Comparison of ENCODE assay signal across 20 cellular contexts in the genomic region with DNA sequence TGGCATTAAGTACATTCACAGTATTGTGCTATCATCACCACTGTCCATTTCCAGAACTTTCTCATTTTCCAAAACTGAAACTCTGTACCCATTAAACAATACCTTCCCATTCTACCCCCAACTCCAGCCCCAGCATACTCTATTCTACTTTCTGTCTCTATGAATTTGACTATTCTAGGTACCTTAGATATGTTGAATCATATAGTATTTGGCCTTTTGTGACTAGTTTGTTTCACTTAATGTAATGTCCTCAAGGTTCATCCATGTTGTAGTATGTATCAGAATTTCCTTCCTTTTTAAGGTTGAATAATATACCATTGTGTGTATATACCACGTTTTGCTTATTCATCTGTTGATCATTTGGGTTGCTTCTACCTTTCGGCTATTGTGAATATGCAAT. TPM values are rescaled to one million over a fixed set of nuclear protein-coding genes. Genes with fewer than 3 reads are reported as not detected.
DNase-seq lines count a peak whose midpoint lies in the region; ATAC-seq, FAIRE-seq and TF ChIP-seq lines count a peak whose summit lies in the region.
"Had no signal": no experiment of that assay in that cellular context is flagged by ENCODE, and none has a peak within 500 bp of the region (broad histone marks: within the 10 kb centered on the region; RNA-seq: fewer than 3 reads in every experiment).

No MANE protein-coding gene starts in this region.

- no peak overlapping the region for H3K27ac ChIP-seq in tibial artery

- H3K27ac Mint-ChIP-seq in activated T-cell treated with anti-CD3 and anti-CD28 coated beads, Interleukin-2, amount 50 U/mL, for 72 hours: no peak overlapping the region
- no peak overlapping the region for H3K27ac Mint-ChIP-seq in activated naive CD8-positive, alpha-beta T cell treated with anti-CD3 and anti-CD28 coated beads, Interleukin-2, amount 50 U/mL, for 24 hours
- H3K27ac Mint-ChIP-seq: CD4-positive, CD25-positive, alpha-beta regulatory T cell; IgD-negative memory B cell had no signal

- H3K4me1 Mint-ChIP-seq in activated T-cell treated with anti-CD3 and anti-CD28 coated beads, Interleukin-2, amount 50 U/mL, for 72 hours (ENCODE audit: low read depth): peaks cover 21% of the 10 kb centered on the region
- H3K4me1 Mint-ChIP-seq in activated naive CD8-positive, alpha-beta T cell treated with anti-CD3 and anti-CD28 coated beads, Interleukin-2, amount 50 U/mL, for 24 hours: peaks cover 49% of the 10 kb centered on the region

- H3K27me3 ChIP-seq in tibial artery: no peaks in the 10 kb centered on the region
- H3K27me3 ChIP-seq: BE2C had no signal

- FAIRE-seq in D721Med (lab: Jason Lieb, UNC): peak; percentile 53
- peak; percentile 9 for FAIRE-seq in GM18507 (lab: Jason Lieb, UNC)
- no peak for FAIRE-seq in HTR-8/SVneo (lab: Jason Lieb, UNC)
- FAIRE-seq: A204.1, G401.6, HepG2 had no signal

- intact Hi-C loops in tibial artery (cut with DNase I; ENCODE audit: low total_unique reads): no loop called here

- no peaks in the 10 kb centered on the region for H3K9me3 Mint-ChIP-seq in activated T-cell treated with anti-CD3 and anti-CD28 coated beads, Interleukin-2, amount 50 U/mL, for 72 hours
- H3K9me3 Mint-ChIP-seq in activated naive CD8-positive, alpha-beta T cell treated with anti-CD3 and anti-CD28 coated beads, Interleukin-2, amount 50 U/mL, for 24 hours: no peaks in the 10 kb centered on the region
- H3K9me3 Mint-ChIP-seq: CD4-positive, CD25-positive, alpha-beta regulatory T cell; CD8-positive, alpha-beta memory T cell; IgD-negative memory B cell had no signal

- H3K36me3 Mint-ChIP-seq in activated T-cell treated with anti-CD3 and anti-CD28 coated beads, Interleukin-2, amount 50 U/mL, for 72 hours (ENCODE audit: insufficient read depth in 2 of 2): peaks cover 15 to 32% of the 10 kb centered on the region in 2 donors
- peaks cover 70% of the 10 kb centered on the region for H3K36me3 Mint-ChIP-seq in activated naive CD8-positive, alpha-beta T cell treated with anti-CD3 and anti-CD28 coated beads, Interleukin-2, amount 50 U/mL, for 24 hours (ENCODE audit: low read depth)

- peaks cover 35 to 59% (median 46%) of the 10 kb centered on the region in 3 donors for H3K36me3 ChIP-seq in tibial artery

- no peak for TF ChIP-seq CTCF in D721Med (IDR thresholded peaks at IDR 0.05; ENCODE audit: insufficient read depth, missing control alignments)
- TF ChIP-seq CTCF in tibial artery (IDR thresholded peaks at IDR 0.05): no peak

- no peak overlapping the region for H3K4me3 ChIP-seq in tibial artery

- no peak overlapping the region for H3K4me3 Mint-ChIP-seq in activated T-cell treated with anti-CD3 and anti-CD28 coated beads, Interleukin-2, amount 50 U/mL, for 72 hours
- H3K4me3 Mint-ChIP-seq in activated naive CD8-positive, alpha-beta T cell treated with anti-CD3 and anti-CD28 coated beads, Interleukin-2, amount 50 U/mL, for 24 hours: no peak overlapping the region
- H3K4me3 Mint-ChIP-seq: CD4-positive, CD25-positive, alpha-beta regulatory T cell; CD8-positive, alpha-beta memory T cell; IgD-negative memory B cell had no signal

- H3K4me1 ChIP-seq in tibial artery: peaks cover 0 to 3% (median 0%) of the 10 kb centered on the region in 4 donors
- H3K4me1 ChIP-seq: BE2C had no signal

- no peaks in the 10 kb centered on the region for H3K9me3 ChIP-seq in tibial artery
- H3K9me3 ChIP-seq: BE2C had no signal

- ATAC-seq in activated T-cell treated with anti-CD3 and anti-CD28 coated beads, Interleukin-2, amount 50 U/mL, for 72 hours (replicated peaks in 1 of 2): peak; percentile 22 to 75
- ATAC-seq in activated naive CD8-positive, alpha-beta T cell treated with anti-CD3 and anti-CD28 coated beads, Interleukin-2, amount 50 U/mL, for 24 hours: peak; percentile 56
- ATAC-seq: HCT116 had no signal

- no peaks in the 10 kb centered on the region for H3K27me3 Mint-ChIP-seq in activated T-cell treated with anti-CD3 and anti-CD28 coated beads, Interleukin-2, amount 50 U/mL, for 72 hours (ENCODE audit: low read depth)
- H3K27me3 Mint-ChIP-seq in activated naive CD8-positive, alpha-beta T cell treated with anti-CD3 and anti-CD28 coated beads, Interleukin-2, amount 50 U/mL, for 24 hours: no peaks in the 10 kb centered on the region
- H3K27me3 Mint-ChIP-seq: CD4-positive, CD25-positive, alpha-beta regulatory T cell; CD8-positive, alpha-beta memory T cell; IgD-negative memory B cell had no signal

- DNase-seq in activated T-cell treated with anti-CD3 and anti-CD28 coated beads, Interleukin-2, amount 50 U/mL, for 72 hours: no peak
- no peak for DNase-seq in activated T-cell treated with anti-CD3 and anti-CD28 coated beads for 4 hours
- no peak for DNase-seq in D721Med (ENCODE audit: insufficient read length, low spot score)
- no peak for DNase-seq in GM18507 (ENCODE audit: extremely low spot score, insufficient read length, low read depth)
- no peak for DNase-seq in activated naive CD8-positive, alpha-beta T cell treated with anti-CD3 and anti-CD28 coated beads, Interleukin-2, amount 50 U/mL, for 24 hours
- DNase-seq in tibial artery: no peak
- DNase-seq in HTR-8/SVneo (ENCODE audit: insufficient read length, low spot score): no peak
- DNase-seq: ACHN; BE2C; C1 segment of cervical spinal cord; CD4-positive, CD25-positive, alpha-beta regulatory T cell; CD8-positive, alpha-beta memory T cell; COR-L47; GOT3; H7 had no signal

RNA-seq across cellular contexts. Expression of gene MTR, which starts 11.5 kb away (rescaled TPM):
- 10 to 100 TPM; 61.1 to 69.8 TPM for total RNA-seq in activated T-cell treated with anti-CD3 and anti-CD28 coated beads, Interleukin-2, amount 50 U/mL, for 72 hours
